14 cellular contexts compared by ENCODE assay signal in the genomic region with DNA sequence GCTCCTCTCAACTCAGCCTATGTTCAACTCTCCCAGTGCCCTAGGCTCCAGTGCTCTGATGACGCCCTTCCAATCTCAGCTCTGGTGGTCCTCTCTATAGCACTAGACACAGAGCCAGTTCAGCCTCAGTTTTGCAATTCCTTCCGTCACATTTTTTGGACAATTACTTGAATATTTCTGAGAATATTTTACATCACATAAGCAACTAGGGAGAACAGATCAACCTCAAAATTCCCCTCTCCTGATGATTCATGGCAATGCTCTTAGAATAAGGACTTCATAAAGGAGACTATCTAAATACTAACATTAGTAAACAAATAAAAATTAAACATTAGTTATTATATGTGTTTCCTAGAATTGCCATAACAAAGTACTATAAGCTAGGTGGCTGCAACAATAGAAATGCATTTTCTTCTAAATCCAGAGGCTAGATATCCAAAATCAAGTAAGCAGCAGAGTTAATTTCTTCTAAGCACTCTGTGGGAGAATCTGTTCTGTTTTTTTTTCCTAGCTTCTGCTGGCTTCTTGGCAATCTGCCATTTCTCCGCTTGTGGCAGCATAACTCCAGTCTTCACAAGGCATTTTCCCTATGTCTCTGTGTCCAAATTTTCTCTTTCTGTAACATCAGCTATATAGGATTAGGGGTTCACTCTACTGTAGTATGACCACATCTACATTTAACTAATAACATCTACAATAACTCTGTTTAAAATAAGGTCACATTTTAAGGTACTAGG.
DNase-seq lines count a peak whose midpoint lies in the region; TF ChIP-seq lines count a peak whose summit lies in the region.
"Had no signal": no experiment of that assay in that cellular context is flagged by ENCODE, and none has a peak within 500 bp of the region (broad histone marks: within the 10 kb centered on the region; RNA-seq: fewer than 3 reads in every experiment).

No MANE protein-coding gene starts in this region.

- no peaks in the 10 kb centered on the region for H3K79me2 ChIP-seq in SK-N-SH (ENCODE audit: insufficient read depth)

- no peak for TF ChIP-seq CTCF in SK-N-SH (IDR thresholded peaks at IDR 0.05)
- TF ChIP-seq CTCF in fibroblast of the aortic adventitia (IDR thresholded peaks at IDR 0.05; ENCODE audit: insufficient read depth, low read length), result no peak
- no peak for TF ChIP-seq CTCF in testis (IDR thresholded peaks at IDR 0.05)
- TF ChIP-seq CTCF in GM20000 (IDR thresholded peaks at IDR 0.05; ENCODE audit: extremely low read depth, missing control alignments), result no peak
- no peak for TF ChIP-seq CTCF in colonic mucosa (IDR thresholded peaks at IDR 0.05)

- peak overlapping the region; percentile 54; the same call in 1 of the 2 replicates for H2AFZ ChIP-seq in SK-N-SH (ENCODE audit: low read depth)

- intact Hi-C loops in testis (cut with DNase I; ENCODE audit: low total_unique reads) (no loop called here), colonic mucosa (cut with DNase I) (no loop called here)

- TF ChIP-seq POLR2A in testis (IDR thresholded peaks at IDR 0.05), result no peak

- WGBS in SK-N-SH (ENCODE audit: low lambda C conversion rate), result 56% methylated on average over 3 of the region's 3 CpGs
- WGBS in testis, 2 donors, result 62 to 69% methylated on average over 3 of the region's 3 CpGs

- POLR2A ChIA-PET in SK-N-SH (lab: Yijun Ruan, JAX), result no interaction called here

- H3K9ac ChIP-seq in SK-N-SH (no peak overlapping the region), colonic mucosa (ENCODE audit: low read depth in 2 of 2, low read length in 2 of 2) (no peak overlapping the region)
- H3K9ac ChIP-seq: BLaER1 had no signal

- no peaks in the 10 kb centered on the region for H4K20me1 ChIP-seq in SK-N-SH (ENCODE audit: insufficient read depth)
- H4K20me1 ChIP-seq: BLaER1 had no signal

- H3K4me3 ChIP-seq in SK-N-SH (ENCODE audit: low read depth in 2 of 2, low read length in 1 of 2), result no peak overlapping the region
- no peak overlapping the region for H3K4me3 ChIP-seq in fibroblast of the aortic adventitia (ENCODE audit: low read depth, low read length)
- H3K4me3 ChIP-seq in testis, result no peak overlapping the region
- no peak overlapping the region for H3K4me3 ChIP-seq in colonic mucosa
- H3K4me3 ChIP-seq: adrenal gland, BLaER1, gastroesophageal sphincter had no signal

- H3K9me2 ChIP-seq in SK-N-SH, result no peaks in the 10 kb centered on the region

- DNase-seq in SHP77 (lab: John Stamatoyannopoulos, UW), result peak; percentile 8 to 31
- DNase-seq in SHP77 treated with DMSO at 0.1 percent for 48 hours (lab: John Stamatoyannopoulos, UW), result no peak
- DNase-seq in SK-N-SH, result peak; percentile 6
- DNase-seq in fibroblast of the aortic adventitia (ENCODE audit: low read depth), result peak; percentile 34
- DNase-seq in testis, result peak; percentile 43
- no peak for DNase-seq in NCI-H345 (lab: John Stamatoyannopoulos, UW)
- DNase-seq in GM20000 (ENCODE audit: low spot score), result no peak
- DNase-seq in colonic mucosa, result no peak
- DNase-seq: activated CD4-positive, alpha-beta T cell treated with anti-CD3 and anti-CD28 coated beads for 36 hours; Karpas-422; stimulated activated naive CD8-positive, alpha-beta T cell treated with anti-CD3 and anti-CD28 coated beads, Interleukin-15, Interleukin-2, amounts not matched to agents 100 U/mL and 50 U/mL, for 24 hours had no signal

- peaks cover 8% of the 10 kb centered on the region for H3F3A ChIP-seq in SK-N-SH (replicated peaks; ENCODE audit: insufficient read depth)

- no peaks in the 10 kb centered on the region for H3K27me3 ChIP-seq in SK-N-SH (ENCODE audit: insufficient read depth)
- no peaks in the 10 kb centered on the region for H3K27me3 ChIP-seq in testis
- no peaks in the 10 kb centered on the region for H3K27me3 ChIP-seq in colonic mucosa
- H3K27me3 ChIP-seq: adrenal gland, BLaER1, gastroesophageal sphincter had no signal

- no peaks in the 10 kb centered on the region for H3K36me3 ChIP-seq in SK-N-SH (replicated peaks in 1 of 2; ENCODE audit: control insufficient read depth in 1 of 2, insufficient read depth in 2 of 2, low read length in 1 of 2)
- H3K36me3 ChIP-seq in testis (ENCODE audit: low read depth, missing control alignments), result no peaks in the 10 kb centered on the region
- no peaks in the 10 kb centered on the region for H3K36me3 ChIP-seq in colonic mucosa
- H3K36me3 ChIP-seq: adrenal gland, BLaER1, gastroesophageal sphincter had no signal

- peak; percentile 28 for TF ChIP-seq RAD21 in SK-N-SH (IDR thresholded peaks at IDR 0.05; ENCODE audit: low read length)

- no peak for TF ChIP-seq EP300 in SK-N-SH (IDR thresholded peaks at IDR 0.05; ENCODE audit: borderline replicate concordance in 1 of 2, low read depth in 1 of 2, low read length in 1 of 2)

- H3K4me2 ChIP-seq in SK-N-SH, result peak overlapping the region; percentile 48; the same call in 1 of the 2 replicates
- H3K4me2 ChIP-seq: BLaER1 had no signal

- peaks cover 0 to 3% of the 10 kb centered on the region in 2 experiments; a peak in 2 of 4 replicates for H3K4me1 ChIP-seq in SK-N-SH (ENCODE audit: control insufficient read depth in 1 of 2, insufficient read depth in 2 of 2, low read depth in 1 of 2, low read length in 1 of 2)
- no peaks in the 10 kb centered on the region for H3K4me1 ChIP-seq in testis
- no peaks in the 10 kb centered on the region for H3K4me1 ChIP-seq in colonic mucosa
- H3K4me1 ChIP-seq: adrenal gland, BLaER1, gastroesophageal sphincter had no signal

- CTCF ChIA-PET in SK-N-SH (lab: Yijun Ruan, JAX), result no interaction called here

- H3K9me3 ChIP-seq in SK-N-SH (no peaks in the 10 kb centered on the region), testis (no peaks in the 10 kb centered on the region), colonic mucosa (no peaks in the 10 kb centered on the region)
- H3K9me3 ChIP-seq: adrenal gland, BLaER1, gastroesophageal sphincter had no signal

- H3K27ac ChIP-seq in SK-N-SH (ENCODE audit: low read depth in 2 of 2, low read length in 1 of 2) (peak overlapping the region in 1 of 2 experiments; percentile 51; a peak in 1 of 4 replicates), testis (no peak overlapping the region), colonic mucosa (no peak overlapping the region)
- H3K27ac ChIP-seq: adrenal gland, BLaER1, gastroesophageal sphincter had no signal

TF ChIP-seq in SK-N-SH, 30 proteins besides CTCF, POLR2A, EP300 and RAD21:
- TF ChIP-seq REST (IDR thresholded peaks at IDR 0.05; ENCODE audit: low read depth, low read length) (no peak), FOSL2 (IDR thresholded peaks at IDR 0.05; ENCODE audit: borderline replicate concordance, low read depth) (peak; percentile 13; the same call in 1 of the 2 replicates), NRF1 (IDR thresholded peaks at IDR 0.05; ENCODE audit: low read depth, low read length) (no peak), NFIC (IDR thresholded peaks at IDR 0.05; ENCODE audit: borderline replicate concordance) (peak; percentile 69; the same call in 1 of the 2 replicates)

Comparison
In these comparisons a context has a peak if more than half of its experiments do, and no peak if none do; other contexts are left out.
1. DNase-seq: peak in SHP77 (2 of 2), SK-N-SH (single experiment), fibroblast of the aortic adventitia (single experiment) and testis (single experiment); none in SHP77 treated with DMSO at 0.1 percent for 48 hours (single experiment), NCI-H345 (single experiment), GM20000 (single experiment) and colonic mucosa (single experiment).